Comparison of ENCODE assay signal across 26 cellular contexts in genomic region chr16:80667258-80667560, GRCh38.
DNase-seq lines count a peak whose midpoint lies in the region; ATAC-seq, FAIRE-seq and TF ChIP-seq lines count a peak whose summit lies in the region.
"Had no signal": no experiment of that assay in that cellular context is flagged by ENCODE, and none has a peak within 500 bp of the region (broad histone marks: within the 10 kb centered on the region; RNA-seq: fewer than 3 reads in every experiment).

No MANE protein-coding gene starts in this region.

- H3K9me1 ChIP-seq in K562 (ENCODE audit: control insufficient read depth, insufficient read depth, low read length): no peaks in the 10 kb centered on the region

- in situ Hi-C loops in K562 (cut with MboI): no loop called here

- H3K4me1 Mint-ChIP-seq in glutamatergic neuron (ENCODE audit: low read depth, unreplicated experiment): peaks cover 28% of the 10 kb centered on the region
- H3K4me1 Mint-ChIP-seq in neural progenitor cell: peaks cover 39% of the 10 kb centered on the region
- no peaks in the 10 kb centered on the region for H3K4me1 Mint-ChIP-seq in Calu3 (ENCODE audit: low read depth, unreplicated experiment)

- no peaks in the 10 kb centered on the region for H3K36me3 ChIP-seq in K562 (ENCODE audit: control insufficient read depth, insufficient read depth, low read length)
- H3K36me3 ChIP-seq in neural progenitor cell: no peaks in the 10 kb centered on the region
- H3K36me3 ChIP-seq: BE2C, HAP-1 had no signal

- H4K20me1 ChIP-seq in K562 (replicated peaks; ENCODE audit: control insufficient read depth, insufficient read depth, low read length) (no peaks in the 10 kb centered on the region; the same call in 1 of the 2 replicates), neural progenitor cell (ENCODE audit: low read depth) (peaks cover 8% of the 10 kb centered on the region)

- H3K4me1 ChIP-seq in K562 (replicated peaks in 1 of 2; ENCODE audit: control insufficient read depth in 2 of 2, insufficient read depth in 2 of 2, low read length in 2 of 2) (no peaks in the 10 kb centered on the region), neural progenitor cell (peaks cover 42% of the 10 kb centered on the region)
- H3K4me1 ChIP-seq: A549, BE2C, HAP-1 had no signal

- peaks cover 5 to 35% of the 10 kb centered on the region in 2 experiments; a peak in 4 of 5 replicates for H3K27me3 ChIP-seq in K562 (ENCODE audit: control insufficient read depth in 2 of 2, insufficient read depth in 2 of 2, low read length in 2 of 2)
- peaks cover 23% of the 10 kb centered on the region for H3K27me3 ChIP-seq in neural progenitor cell
- H3K27me3 ChIP-seq: BE2C; BLaER1 treated with 17β-estradiol and CSF1 and Interleukin-3, amounts not matched to agents 10 nM and 100 nM had no signal

- no peak for TF ChIP-seq RAD21 in K562 (CRISPR knock-in tag; conservative IDR thresholded peaks at IDR 0.05 in 1 of 2, IDR thresholded peaks at IDR 0.05 in 1 of 2)

- H3K9me3 ChIP-seq in K562 (replicated peaks; ENCODE audit: control insufficient read depth, insufficient read depth, low read depth, low read length) (no peaks in the 10 kb centered on the region), neural progenitor cell (ENCODE audit: low read depth) (no peaks in the 10 kb centered on the region)
- H3K9me3 ChIP-seq: A549, BE2C, HAP-1 had no signal

- TF ChIP-seq POLR2A in K562 (conservative IDR thresholded peaks at IDR 0.05): no peak

- no peak overlapping the region for H3K9ac ChIP-seq in K562 (ENCODE audit: insufficient read depth in 1 of 2, low read depth in 2 of 2, low read length in 2 of 2)
- H3K9ac ChIP-seq in neural progenitor cell: no peak overlapping the region
- H3K9ac ChIP-seq: BLaER1 treated with 17β-estradiol and CSF1 and Interleukin-3, amounts not matched to agents 10 nM and 100 nM had no signal

- ATAC-seq in K562: no peak
- no peak for ATAC-seq in HG03442 (IDR thresholded peaks at IDR 0.05; ENCODE audit: unreplicated experiment)
- ATAC-seq: A549, GM12878 had no signal

- H2AFZ ChIP-seq in K562 (ENCODE audit: low read depth, low read length) (no peak overlapping the region), neural progenitor cell (replicated peaks) (no peak overlapping the region)
- H2AFZ ChIP-seq: GM23338 had no signal

- H3K4me3 ChIP-seq in K562: no peak overlapping the region
- no peak overlapping the region for H3K4me3 ChIP-seq in neural progenitor cell
- H3K4me3 ChIP-seq: A549; BLaER1 treated with 17β-estradiol and CSF1 and Interleukin-3, amounts not matched to agents 10 nM and 100 nM; GM12878; GM23338; HAP-1 had no signal

- TF ChIP-seq CTCF in K562 (IDR thresholded peaks at IDR 0.05 in 2 of 3, conservative IDR thresholded peaks at IDR 0.05 in 1 of 3; ENCODE audit: insufficient read depth in 2 of 3, low read depth in 1 of 3, low read length in 3 of 3): no peak
- no peak for TF ChIP-seq CTCF in glutamatergic neuron (IDR thresholded peaks at IDR 0.05; ENCODE audit: partially characterized antibody, unreplicated experiment)
- no peak for TF ChIP-seq CTCF in neural progenitor cell (IDR thresholded peaks at IDR 0.05)
- no peak for TF ChIP-seq CTCF in Calu3 (IDR thresholded peaks at IDR 0.05; ENCODE audit: unreplicated experiment)

- POLR2A ChIA-PET in K562 (lab: Yijun Ruan, JAX): no interaction called here

- peaks cover 3% of the 10 kb centered on the region for H3K27me3 Mint-ChIP-seq in glutamatergic neuron (ENCODE audit: unreplicated experiment)
- peaks cover 17% of the 10 kb centered on the region for H3K27me3 Mint-ChIP-seq in neural progenitor cell (ENCODE audit: insufficient read depth, low read depth)
- H3K27me3 Mint-ChIP-seq in Calu3 (ENCODE audit: unreplicated experiment): no peaks in the 10 kb centered on the region
- H3K27me3 Mint-ChIP-seq: CD4-positive, alpha-beta T cell; CD8-positive, alpha-beta memory T cell had no signal

- H3K27ac ChIP-seq in K562 (ENCODE audit: extremely low read depth, low read depth, low read length) (no peak overlapping the region), neural progenitor cell (no peak overlapping the region)
- H3K27ac ChIP-seq: A549; BLaER1 treated with 17β-estradiol and CSF1 and Interleukin-3, amounts not matched to agents 10 nM and 100 nM had no signal

- H3K9me3 Mint-ChIP-seq in glutamatergic neuron (ENCODE audit: unreplicated experiment) (peaks cover 5% of the 10 kb centered on the region), neural progenitor cell (no peaks in the 10 kb centered on the region), Calu3 (ENCODE audit: low read depth, unreplicated experiment) (peaks cover 5% of the 10 kb centered on the region)
- H3K9me3 Mint-ChIP-seq: CD4-positive, alpha-beta T cell; CD8-positive, alpha-beta memory T cell; GM23338; HFFc6 had no signal

- peaks cover 24% of the 10 kb centered on the region for H3F3A ChIP-seq in neural progenitor cell (ENCODE audit: low read depth)

- intact Hi-C loops in K562 (cut with micrococcal nuclease): no loop called here
- intact Hi-C loops in Calu3 (cut with micrococcal nuclease; ENCODE audit: unreplicated experiment): no loop called here

- H3K4me2 ChIP-seq in K562 (ENCODE audit: insufficient read depth, low read length): no peak overlapping the region
- peak overlapping the region; percentile 52 for H3K4me2 ChIP-seq in neural progenitor cell
- H3K4me2 ChIP-seq: A549 had no signal

- H3K36me3 Mint-ChIP-seq in glutamatergic neuron (ENCODE audit: unreplicated experiment) (peaks cover 3% of the 10 kb centered on the region), neural progenitor cell (no peaks in the 10 kb centered on the region), Calu3 (ENCODE audit: insufficient read depth, unreplicated experiment) (no peaks in the 10 kb centered on the region)

- CTCF ChIA-PET in K562 (lab: Yijun Ruan, JAX; ENCODE audit: low intra/inter-chr PET ratio) (no interaction called here), Calu3 (lab: Charles Lee) (interaction anchor here (0.5 kb wide), 1 partner anchor 648 kb away, joined by 4 read pairs; the partner anchor contains the start of gene GAN)

- DNase-seq in ELF-1 (ENCODE audit: low read depth, low spot score): peak; percentile 1
- no peak for DNase-seq in K562 (ENCODE audit: extremely low read depth in 1 of 4, low spot score in 3 of 4)
- no peak for DNase-seq in glutamatergic neuron
- DNase-seq in neural progenitor cell (ENCODE audit: low spot score): no peak
- no peak for DNase-seq in kidney glomerular epithelial cell (lab: John Stamatoyannopoulos, UW)
- no peak for DNase-seq in Calu3
- no peak for DNase-seq in activated effector memory CD4-positive, alpha-beta T cell treated with Interleukin-2 at 50 U/mL for 16 hours
- DNase-seq: 8988T; ACHN; AML-193; BE2C; CD4-positive, alpha-beta T cell; CD8-positive, alpha-beta memory T cell; DMS153; DND-41; GDM1; HFFc6 had no signal

- no peak for FAIRE-seq in K562 (lab: Jason Lieb, UNC)
- FAIRE-seq: A549, GM12878, GM19239, H54 had no signal

- H3K27ac Mint-ChIP-seq in glutamatergic neuron (ENCODE audit: unreplicated experiment): peak overlapping the region; percentile 62
- H3K27ac Mint-ChIP-seq in neural progenitor cell: no peak overlapping the region
- no peak overlapping the region for H3K27ac Mint-ChIP-seq in Calu3 (ENCODE audit: unreplicated experiment)
- H3K27ac Mint-ChIP-seq: CD4-positive, alpha-beta T cell; CD8-positive, alpha-beta memory T cell; GM23338; HFFc6 had no signal

- no peak for TF ChIP-seq EP300 in K562 (IDR thresholded peaks at IDR 0.05; ENCODE audit: low read length)

- BruUV-seq in K562 (replicated peaks; lab: Mats Ljungman, UMichigan): no TSS peak
- no TSS peak for BruUV-seq in Calu3 (replicated peaks; lab: Mats Ljungman, UMichigan)

- H3K79me2 ChIP-seq in K562 (ENCODE audit: control insufficient read depth, insufficient read depth, low read length) (no peaks in the 10 kb centered on the region), neural progenitor cell (ENCODE audit: low read depth) (no peaks in the 10 kb centered on the region)

- 1% methylated on average over 4 of the region's 4 CpGs for WGBS in K562 (ENCODE audit: insufficient coverage, low coverage, missing lambda C conversion rate)

- H3K4me3 Mint-ChIP-seq in glutamatergic neuron (ENCODE audit: unreplicated experiment): no peak overlapping the region
- H3K4me3 Mint-ChIP-seq in neural progenitor cell: no peak overlapping the region
- no peak overlapping the region for H3K4me3 Mint-ChIP-seq in Calu3 (ENCODE audit: low read depth, unreplicated experiment)
- H3K4me3 Mint-ChIP-seq: CD14-positive monocyte; CD4-positive, alpha-beta T cell; CD8-positive, alpha-beta memory T cell; GM23338; HFFc6 had no signal

TF ChIP-seq in K562, 482 proteins besides CTCF, POLR2A, EP300 and RAD21:
- TF ChIP-seq MXD1 (CRISPR knock-in tag; IDR thresholded peaks at IDR 0.05; ENCODE audit: borderline replicate concordance, poor library complexity, severe bottlenecking) (no peak), ZFP36 (IDR thresholded peaks at IDR 0.05; ENCODE audit: low read depth, low read length, partially characterized antibody) (peak; percentile 27)
